In the genomic region with DNA sequence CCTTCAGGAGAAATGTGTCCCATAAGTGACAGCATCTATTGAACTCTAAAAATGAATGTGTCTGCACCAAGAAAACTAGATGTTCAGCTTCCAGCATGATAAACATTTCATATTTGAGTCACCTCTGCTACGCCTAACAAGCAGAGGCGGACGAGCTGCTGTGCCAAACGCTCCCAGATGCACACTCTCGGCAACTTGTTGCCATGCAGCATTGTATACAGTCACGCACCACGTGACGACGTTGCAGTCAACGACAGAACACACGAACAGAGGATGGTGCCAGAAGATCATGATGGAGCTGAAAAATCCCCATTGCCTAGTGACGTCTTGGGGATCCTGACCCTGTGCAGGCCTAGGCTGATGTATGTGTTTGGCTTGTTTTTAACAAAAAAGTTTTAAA, we compare ENCODE assay signal across 9 cellular contexts.
DNase-seq lines count a peak whose midpoint lies in the region; ATAC-seq lines count a peak whose summit lies in the region.
"Had no signal": no experiment of that assay in that cellular context is flagged by ENCODE, and none has a peak within 500 bp of the region (broad histone marks: within the 10 kb centered on the region; RNA-seq: fewer than 3 reads in every experiment).

No MANE protein-coding gene starts in this region.

- peak; percentile 92 for DNase-seq in AG08396 (ENCODE audit: low spot score)
- peak; percentile 45 for DNase-seq in activated CD4-positive, alpha-beta T cell treated with anti-CD3 and anti-CD28 coated beads, Interleukin-2, amount 50 U/mL, for 1 hour
- peak; percentile 55 for DNase-seq in left cardiac atrium
- DNase-seq in NOMO-1 (lab: John Stamatoyannopoulos, UW; ENCODE audit: unreplicated experiment in 2 of 2): no peak
- DNase-seq in ACHN: no peak
- DNase-seq: GDM1 had no signal

- in situ Hi-C loops in ACHN (cut with HindIII; ENCODE audit: low pct_ligation_motif_present, low pct_unique_long_range_greater_than_20kb, low sequenced_read_pairs): no loop called here

- intact Hi-C loops in left cardiac atrium (cut with DNase I): loop anchor here in 1 of 2 donors (10.0 kb wide), 1 partner anchor 111 kb away; no protein-coding TSS in a partner anchor

- peak; percentile 28 for ATAC-seq in GM21619 (IDR thresholded peaks at IDR 0.05; ENCODE audit: unreplicated experiment)
- peak; percentile 36 to 52 for ATAC-seq in left cardiac atrium
- ATAC-seq in HG02642 (IDR thresholded peaks at IDR 0.05; ENCODE audit: poor library complexity, unreplicated experiment): no peak
- no peak for ATAC-seq in GM18861 (IDR thresholded peaks at IDR 0.05; ENCODE audit: unreplicated experiment)

Comparison
In these comparisons a context has a peak if more than half of its experiments do, and no peak if none do; other contexts are left out.
1. DNase-seq: peak in AG08396 (single experiment), activated CD4-positive, alpha-beta T cell treated with anti-CD3 and anti-CD28 coated beads, Interleukin-2, amount 50 U/mL, for 1 hour (single experiment) and left cardiac atrium (single experiment); none in NOMO-1 (0 of 2) and ACHN (single experiment).
2. ATAC-seq: peak in GM21619 (single experiment) and left cardiac atrium (2 of 2); none in HG02642 (single experiment) and GM18861 (single experiment).